Comparison of ENCODE assay signal across 1 cellular context in genomic region chr10:124279882-124280281, GRCh38.
TF ChIP-seq lines count a peak whose summit lies in the region.

No MANE protein-coding gene starts in this region.

TF ChIP-seq in HepG2, 621 proteins besides CTCF, POLR2A, EP300 and RAD21:
- no peak for TF ChIP-seq ZNF607 (CRISPR knock-in tag; IDR thresholded peaks at IDR 0.05; ENCODE audit: borderline replicate concordance)
- no peak for TF ChIP-seq HNRNPUL1 (IDR thresholded peaks at IDR 0.05; ENCODE audit: low read depth, low read length)
TF ChIP-seq in HepG2: peak in this region for 0.
